Comparison of ENCODE assay signal across 7 cellular contexts in genomic region chr14:68976160-68977067, GRCh38. TPM values are rescaled to one million over a fixed set of nuclear protein-coding genes. Genes with fewer than 3 reads are reported as not detected.
A peak's percentile ranks its signal among the peaks of the same experiment; 100 is the strongest.
DNase-seq lines count a peak whose midpoint lies in the region; ATAC-seq, FAIRE-seq and TF ChIP-seq lines count a peak whose summit lies in the region.

No MANE protein-coding gene starts in this region.

- ATAC-seq in thoracic aorta (ENCODE audit: insufficient number of reproducible peaks, low FRiP score, low read depth) = no peak

- H3K9me3 Mint-ChIP-seq in brain = no peaks in the 10 kb centered on the region

- dilution Hi-C loops in keratinocyte (cut with MboI; ENCODE audit: extremely low pct_ligation_motif_present, low sequenced_read_pairs) = no loop called here

- peak overlapping the region; percentile 89 to 94 (median 91) for H3K4me3 Mint-ChIP-seq in brain

- DNase-seq in LHCN-M2 (ENCODE audit: low read depth) (peak; percentile 24), keratinocyte (ENCODE audit: low read depth, low spot score) (no peak), thoracic aorta (ENCODE audit: low spot score) (no peak), T1000 (lab: John Stamatoyannopoulos, UW) (no peak), SK-N-DZ (ENCODE audit: low spot score) (no peak), NCI-H510A (lab: John Stamatoyannopoulos, UW) (no peak)

- H3K27me3 Mint-ChIP-seq in brain = peaks cover 8% of the 10 kb centered on the region

- no peaks in the 10 kb centered on the region for H3K27me3 ChIP-seq in keratinocyte (ENCODE audit: control insufficient read depth, extremely low read depth, insufficient read depth, low read length)
- H3K27me3 ChIP-seq in thoracic aorta (replicated peaks; ENCODE audit: insufficient read depth) = no peaks in the 10 kb centered on the region

- peaks cover 54% of the 10 kb centered on the region for H3K4me1 Mint-ChIP-seq in brain

- peak; percentile 53 for FAIRE-seq in keratinocyte (lab: Jason Lieb, UNC)

- peaks cover 44% of the 10 kb centered on the region for H4K20me1 ChIP-seq in keratinocyte (ENCODE audit: control insufficient read depth, extremely low read depth, insufficient read depth, low read length)

- peak overlapping the region; percentile 91 for H3K9ac ChIP-seq in keratinocyte (ENCODE audit: control insufficient read depth, extremely low read depth, insufficient read depth, low read length)

- H3K4me2 ChIP-seq in keratinocyte (ENCODE audit: control insufficient read depth, extremely low read depth, insufficient read depth, low read depth, low read length) = peak overlapping the region; percentile 99

- H3K27ac Mint-ChIP-seq in brain = peak overlapping the region; percentile 88 to 95 (median 89)

- H3K4me3 ChIP-seq in keratinocyte (ENCODE audit: control insufficient read depth in 2 of 3, extremely low read depth in 1 of 3, insufficient read depth in 2 of 3, low read depth in 1 of 3, low read length in 3 of 3) (peak overlapping the region; percentile 86 to 92 (median 91)), thoracic aorta (peak overlapping the region; percentile 99)

- H3K36me3 ChIP-seq in keratinocyte (ENCODE audit: control insufficient read depth in 2 of 2, extremely low read depth in 1 of 2, insufficient read depth in 2 of 2, low read length in 2 of 2) = peaks cover 26 to 51% of the 10 kb centered on the region in 2 experiments
- H3K36me3 ChIP-seq in thoracic aorta = peaks cover 25% of the 10 kb centered on the region

- peaks cover 32% of the 10 kb centered on the region for H3K36me3 Mint-ChIP-seq in brain

- H3K9me1 ChIP-seq in keratinocyte (ENCODE audit: control insufficient read depth, extremely low read depth, insufficient read depth, low read length) = peaks cover 12% of the 10 kb centered on the region

- H3K27ac ChIP-seq in keratinocyte (ENCODE audit: control insufficient read depth, insufficient read depth, low read length) (peak overlapping the region; percentile 69), thoracic aorta (peak overlapping the region; percentile 100)

- no peak for TF ChIP-seq CTCF in brain (conservative IDR thresholded peaks at IDR 0.05)
- TF ChIP-seq CTCF in keratinocyte (optimal IDR thresholded peaks at IDR 0.05 in 1 of 3, IDR thresholded peaks at IDR 0.05 in 1 of 3, conservative IDR thresholded peaks at IDR 0.05 in 1 of 3; ENCODE audit: extremely low read depth in 1 of 3, insufficient read depth in 2 of 3, low read length in 3 of 3) = no peak
- TF ChIP-seq CTCF in thoracic aorta (IDR thresholded peaks at IDR 0.05) = no peak

- no peaks in the 10 kb centered on the region for H3K9me3 ChIP-seq in keratinocyte (ENCODE audit: control insufficient read depth, low read depth, low read length)
- no peaks in the 10 kb centered on the region for H3K9me3 ChIP-seq in thoracic aorta

- H3K4me1 ChIP-seq in keratinocyte (ENCODE audit: control insufficient read depth, extremely low read depth, insufficient read depth, low read length) (peaks cover 52% of the 10 kb centered on the region), thoracic aorta (ENCODE audit: control insufficient read depth in 1 of 2, low read depth in 2 of 2) (peaks cover 47 to 73% of the 10 kb centered on the region in 2 donors)

- H3K79me2 ChIP-seq in keratinocyte (ENCODE audit: control insufficient read depth, insufficient read depth, low read length) = peaks cover 77% of the 10 kb centered on the region

- H2AFZ ChIP-seq in keratinocyte (ENCODE audit: control insufficient read depth, low read length) = no peak overlapping the region

RNA-seq across cellular contexts. Expression of gene ACTN1, which starts 2.7 kb away (rescaled TPM):
- total RNA-seq in LHCN-M2 (2014; rRNA removed) (292 and 318 TPM in 2 replicates), thoracic aorta (1,000 to 10,000 TPM; 1,201 to 1,291 TPM)
- polyA plus RNA-seq in LHCN-M2 (2012) = 584 TPM
- polyA plus RNA-seq in brain (ENCODE audit: insufficient read depth, low read depth, low replicate concordance) (84.2 TPM), keratinocyte (394 to 1,027 TPM (median 558 TPM) in 3 replicates)
- 195 TPM for polyA plus RNA-seq in keratinocyte (2011; ENCODE audit: low read depth)
- 508 and 647 TPM in 2 replicates for polyA plus RNA-seq in keratinocyte (2011; cell fraction: cytosol; rRNA removed)
- 807 and 940 TPM in 2 replicates for polyA plus RNA-seq in keratinocyte (2011; cell fraction: nucleus; rRNA removed)
- 200 and 858 TPM in 2 replicates for polyA plus RNA-seq in keratinocyte (2012; ENCODE audit: low replicate concordance)
- 613 to 2,215 TPM (median 836 TPM) in 3 replicates for polyA minus RNA-seq in keratinocyte
- 1,064 TPM for polyA minus RNA-seq in keratinocyte (2011; cell fraction: cytosol; rRNA and poly(A)+ RNA removed)
- 724 and 945 TPM in 2 replicates for polyA minus RNA-seq in keratinocyte (2011; cell fraction: nucleus; rRNA and poly(A)+ RNA removed)
- 31.1 and 44.7 TPM in 2 replicates for polyA plus RNA-seq in SK-N-DZ (2014; cell fraction: cytosol; rRNA removed)
- polyA plus RNA-seq in SK-N-DZ (2014; cell fraction: nucleus; rRNA removed) = 18.8 and 35.8 TPM in 2 replicates
